Comparison of ENCODE assay signal across 21 cellular contexts in the genomic region with DNA sequence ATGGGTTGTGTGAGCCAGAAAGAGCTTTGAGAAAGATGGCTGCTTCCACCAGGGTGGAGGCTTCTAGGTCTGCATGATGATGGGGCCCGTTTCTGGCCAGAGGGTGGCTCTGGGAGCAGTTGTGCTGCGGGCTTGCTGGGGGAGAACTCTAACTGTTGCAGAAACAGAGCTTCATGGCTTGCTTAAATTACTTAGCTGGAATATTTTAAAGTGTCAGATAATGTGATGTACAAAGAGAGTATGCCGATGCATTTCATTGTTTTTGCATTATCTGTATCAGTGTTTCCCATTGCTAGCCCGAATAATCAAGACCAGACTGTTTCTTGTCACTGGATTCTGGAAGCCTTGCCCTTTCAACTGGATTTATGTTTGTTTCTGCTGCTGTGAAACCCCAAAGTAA.
"Had no signal": no experiment of that assay in that cellular context is flagged by ENCODE, and none has a peak within 500 bp of the region (broad histone marks: within the 10 kb centered on the region; RNA-seq: fewer than 3 reads in every experiment).

No MANE protein-coding gene starts in this region.

- DNase-seq: activated CD8-positive, alpha-beta T cell treated with anti-CD3 and anti-CD28 coated beads for 36 hours; activated effector memory CD4-positive, alpha-beta T cell treated with Interleukin-2 at 50 U/mL for 16 hours; activated T-cell treated with anti-CD3 and anti-CD28 coated beads, Interleukin-2, amount 50 U/mL, for 1 hour; gastrocnemius medialis; heart left ventricle; left lung; stimulated activated CD4-positive, alpha-beta T cell treated with anti-CD3 and anti-CD28 coated beads, Interleukin-2, amount 100 ng/mL, for 48 hours; stimulated activated naive CD8-positive, alpha-beta T cell treated with anti-CD3 and anti-CD28 coated beads, Interleukin-15, amount 100 ng/mL, for 72 hours; trophoblast cell had no signal

- H3K9me3 ChIP-seq: ascending aorta, gastrocnemius medialis, heart left ventricle, left lung, right atrium auricular region, suprapubic skin, vagina had no signal

- H3K4me1 Mint-ChIP-seq: central memory CD8-positive, alpha-beta T cell; mesothelial cell of epicardium; WTC11 had no signal

- H3K36me3 Mint-ChIP-seq: mesothelial cell of epicardium, WTC11 had no signal

- H3K27me3 Mint-ChIP-seq: activated CD4-positive, alpha-beta T cell treated with anti-CD3 and anti-CD28 coated beads for 36 hours; activated CD8-positive, alpha-beta T cell treated with anti-CD3 and anti-CD28 coated beads for 36 hours; activated naive CD4-positive, alpha-beta T cell treated with anti-CD3 and anti-CD28 coated beads, Interleukin-2, amount 50 U/mL, for 24 hours; central memory CD8-positive, alpha-beta T cell; progenitor cell of endocrine pancreas; stimulated activated naive CD8-positive, alpha-beta T cell treated with anti-CD3 and anti-CD28 coated beads, Interleukin-15, amount 100 ng/mL, for 72 hours had no signal

- H3K36me3 ChIP-seq: ascending aorta, right atrium auricular region, suprapubic skin had no signal

- H3K27me3 ChIP-seq: ascending aorta, gastrocnemius medialis, heart left ventricle, left lung, right atrium auricular region, suprapubic skin, vagina had no signal

- H3K4me3 ChIP-seq: ascending aorta, coronary artery, gastrocnemius medialis, heart left ventricle, left lung, right atrium auricular region, skin epidermis, suprapubic skin, vagina had no signal

- H3K4me3 Mint-ChIP-seq: activated CD4-positive, alpha-beta T cell treated with anti-CD3 and anti-CD28 coated beads for 36 hours; activated CD8-positive, alpha-beta T cell treated with anti-CD3 and anti-CD28 coated beads for 36 hours; activated naive CD4-positive, alpha-beta T cell treated with anti-CD3 and anti-CD28 coated beads, Interleukin-2, amount 50 U/mL, for 24 hours; central memory CD8-positive, alpha-beta T cell; mesothelial cell of epicardium; stimulated activated naive CD8-positive, alpha-beta T cell treated with anti-CD3 and anti-CD28 coated beads, Interleukin-15, amount 100 ng/mL, for 72 hours; WTC11 had no signal

- H3K9me3 Mint-ChIP-seq: activated CD8-positive, alpha-beta T cell treated with anti-CD3 and anti-CD28 coated beads for 36 hours; activated naive CD4-positive, alpha-beta T cell treated with anti-CD3 and anti-CD28 coated beads, Interleukin-2, amount 50 U/mL, for 24 hours; central memory CD8-positive, alpha-beta T cell; mesothelial cell of epicardium; stimulated activated naive CD8-positive, alpha-beta T cell treated with anti-CD3 and anti-CD28 coated beads, Interleukin-15, amount 100 ng/mL, for 72 hours; WTC11 had no signal

- H3K27ac Mint-ChIP-seq: activated CD4-positive, alpha-beta T cell treated with anti-CD3 and anti-CD28 coated beads for 36 hours; activated CD8-positive, alpha-beta T cell treated with anti-CD3 and anti-CD28 coated beads for 36 hours; activated naive CD4-positive, alpha-beta T cell treated with anti-CD3 and anti-CD28 coated beads, Interleukin-2, amount 50 U/mL, for 24 hours; mesothelial cell of epicardium; progenitor cell of endocrine pancreas; WTC11 had no signal

- H3K4me1 ChIP-seq: heart left ventricle, left lung, right atrium auricular region, suprapubic skin, vagina had no signal

- H3K27ac ChIP-seq: ascending aorta, coronary artery, gastrocnemius medialis, heart left ventricle, left lung, right atrium auricular region, skin epidermis, suprapubic skin, vagina had no signal
